ENCODE assay signal across 28 cellular contexts in genomic region chr3:37400355-37400754, GRCh38.
"Had no signal": no experiment of that assay in that cellular context is flagged by ENCODE, and none has a peak within 500 bp of the region (broad histone marks: within the 10 kb centered on the region; RNA-seq: fewer than 3 reads in every experiment).

No MANE protein-coding gene starts in this region.

- H3K27me3 ChIP-seq: stomach, suprapubic skin, testis, thyroid gland, tibial artery, tibial nerve, transverse colon, upper lobe of left lung, upper lobe of right lung, uterus, vagina had no signal

- H3K4me3 ChIP-seq: stomach, suprapubic skin, testis, thoracic aorta, thyroid gland, tibial artery, tibial nerve, transverse colon, upper lobe of left lung, upper lobe of right lung, uterus, vagina had no signal

- H3K27ac ChIP-seq: stomach, suprapubic skin, testis, thoracic aorta, thyroid gland, tibial artery, tibial nerve, transverse colon, upper lobe of left lung, upper lobe of right lung, uterus, vagina had no signal

- H3K36me3 ChIP-seq: thoracic aorta, thyroid gland, transverse colon, uterus, vagina had no signal

- H3K9me3 ChIP-seq: suprapubic skin, testis, thoracic aorta, thyroid gland, transverse colon, upper lobe of right lung, uterus, vagina had no signal

- H3K27ac Mint-ChIP-seq: stimulated activated effector memory CD8-positive, alpha-beta T cell treated with anti-CD3 and anti-CD28 coated beads, Interleukin-12 subunit alpha, Interleukin-12 subunit beta, amount 100 ng/mL, for 72 hours; stimulated activated memory B cell treated with anti-CD40 and anti-IgM and Interleukin-4, amounts not matched to agents 10 μg/mL and 1 μg/mL and 100 μg/mL, for 72 hours; stimulated activated naive B cell treated with anti-CD40 and anti-IgM and Interleukin-4, amounts not matched to agents 10 μg/mL and 1 μg/mL and 100 μg/mL, for 72 hours; stimulated activated naive CD8-positive, alpha-beta T cell treated with anti-CD3 and anti-CD28 coated beads, Interleukin-15, amount 100 ng/mL, for 72 hours; stimulated activated naive CD8-positive, alpha-beta T cell treated with anti-CD3 and anti-CD28 coated beads, Interleukin-15, Interleukin-2, amounts not matched to agents 100 ng/mL and 50 ng/mL, for 24 hours; type B pancreatic cell had no signal

- H3K9me3 Mint-ChIP-seq: type B pancreatic cell had no signal

- H3K4me1 Mint-ChIP-seq: stimulated activated effector memory CD8-positive, alpha-beta T cell treated with anti-CD3 and anti-CD28 coated beads, Interleukin-12 subunit alpha, Interleukin-12 subunit beta, amount 100 ng/mL, for 72 hours; stimulated activated memory B cell treated with anti-CD40 and anti-IgM and Interleukin-4, amounts not matched to agents 10 μg/mL and 1 μg/mL and 100 μg/mL, for 72 hours; stimulated activated naive B cell treated with anti-CD40 and anti-IgM and Interleukin-4, amounts not matched to agents 10 μg/mL and 1 μg/mL and 100 μg/mL, for 72 hours; stimulated activated naive CD8-positive, alpha-beta T cell treated with anti-CD3 and anti-CD28 coated beads, Interleukin-15, amount 100 ng/mL, for 72 hours had no signal

- H3K4me1 ChIP-seq: stomach, suprapubic skin, testis, thyroid gland, tibial artery, tibial nerve, transverse colon, upper lobe of left lung, upper lobe of right lung, uterus, vagina had no signal

- DNase-seq: stimulated activated CD4-positive, alpha-beta T cell treated with anti-CD3 and anti-CD28 coated beads, Interleukin-2, amount 100 ng/mL, for 48 hours; stimulated activated CD4-positive, alpha-beta T cell treated with anti-CD3 and anti-CD28 coated beads, Interleukin-4, amount 100 ng/mL, for 1 hour; stimulated activated CD4-positive, alpha-beta T cell treated with anti-CD3 and anti-CD28 coated beads, Interleukin-4, amount 100 ng/mL, for 24 hours; stimulated activated CD4-positive, alpha-beta T cell treated with anti-CD3 and anti-CD28 coated beads, Interleukin-4, amount 100 ng/mL, for 4 hours; stimulated activated CD8-positive, alpha-beta memory T cell treated with anti-CD3 and anti-CD28 coated beads, Interleukin-4, amount 100 ng/mL, for 48 hours; stimulated activated naive B cell treated with anti-CD40 and anti-IgM and Interleukin-4, amounts not matched to agents 10 μg/mL and 1 μg/mL and 100 μg/mL, for 72 hours; stimulated activated naive CD4-positive, alpha-beta T cell treated with Interleukin-2 at 50 U/mL for 16 hours; stimulated activated naive CD8-positive, alpha-beta T cell treated with anti-CD3 and anti-CD28 coated beads, Interleukin-15, amount 100 ng/mL, for 72 hours; stimulated activated naive CD8-positive, alpha-beta T cell treated with anti-CD3 and anti-CD28 coated beads, Interleukin-15, Interleukin-2, amounts not matched to agents 100 U/mL and 50 U/mL, for 24 hours; stomach; substantia nigra; testis; thyroid gland; tibial artery; transverse colon; trophoblast cell; upper lobe of left lung; upper lobe of right lung; uterus had no signal

- FAIRE-seq: urothelium cell line had no signal

- ATAC-seq: stimulated activated effector memory CD8-positive, alpha-beta T cell treated with anti-CD3 and anti-CD28 coated beads, Interleukin-12 subunit alpha, Interleukin-12 subunit beta, amount 100 ng/mL, for 72 hours; stimulated activated memory B cell treated with anti-CD40 and anti-IgM and Interleukin-4, amounts not matched to agents 10 μg/mL and 1 μg/mL and 100 μg/mL, for 72 hours; stimulated activated naive B cell treated with anti-CD40 and anti-IgM and Interleukin-4, amounts not matched to agents 10 μg/mL and 1 μg/mL and 100 μg/mL, for 72 hours; stimulated activated naive CD8-positive, alpha-beta T cell treated with anti-CD3 and anti-CD28 coated beads, Interleukin-15, amount 100 ng/mL, for 72 hours; stimulated activated naive CD8-positive, alpha-beta T cell treated with anti-CD3 and anti-CD28 coated beads, Interleukin-15, Interleukin-2, amounts not matched to agents 100 U/mL and 50 U/mL, for 24 hours; upper lobe of right lung had no signal

- H3K4me3 Mint-ChIP-seq: stimulated activated effector memory CD8-positive, alpha-beta T cell treated with anti-CD3 and anti-CD28 coated beads, Interleukin-12 subunit alpha, Interleukin-12 subunit beta, amount 100 ng/mL, for 72 hours; stimulated activated memory B cell treated with anti-CD40 and anti-IgM and Interleukin-4, amounts not matched to agents 10 μg/mL and 1 μg/mL and 100 μg/mL, for 72 hours; stimulated activated naive B cell treated with anti-CD40 and anti-IgM and Interleukin-4, amounts not matched to agents 10 μg/mL and 1 μg/mL and 100 μg/mL, for 72 hours; stimulated activated naive CD8-positive, alpha-beta T cell treated with anti-CD3 and anti-CD28 coated beads, Interleukin-15, amount 100 ng/mL, for 72 hours; stimulated activated naive CD8-positive, alpha-beta T cell treated with anti-CD3 and anti-CD28 coated beads, Interleukin-15, Interleukin-2, amounts not matched to agents 100 ng/mL and 50 ng/mL, for 24 hours; type B pancreatic cell had no signal

- H3K27me3 Mint-ChIP-seq: stimulated activated memory B cell treated with anti-CD40 and anti-IgM and Interleukin-4, amounts not matched to agents 10 μg/mL and 1 μg/mL and 100 μg/mL, for 72 hours; stimulated activated naive B cell treated with anti-CD40 and anti-IgM and Interleukin-4, amounts not matched to agents 10 μg/mL and 1 μg/mL and 100 μg/mL, for 72 hours; stimulated activated naive CD8-positive, alpha-beta T cell treated with anti-CD3 and anti-CD28 coated beads, Interleukin-15, amount 100 ng/mL, for 72 hours; stimulated activated naive CD8-positive, alpha-beta T cell treated with anti-CD3 and anti-CD28 coated beads, Interleukin-15, Interleukin-2, amounts not matched to agents 100 ng/mL and 50 ng/mL, for 24 hours; type B pancreatic cell had no signal
